In genomic region chr6:4382362-4382853, GRCh38 we compare ENCODE assay signal across 18 cellular contexts.
DNase-seq lines count a peak whose midpoint lies in the region; ATAC-seq, FAIRE-seq and TF ChIP-seq lines count a peak whose summit lies in the region.
"Had no signal": no experiment of that assay in that cellular context is flagged by ENCODE, and none has a peak within 500 bp of the region (broad histone marks: within the 10 kb centered on the region; RNA-seq: fewer than 3 reads in every experiment).

No MANE protein-coding gene starts in this region.

- H3K27me3 Mint-ChIP-seq in nephron progenitor cell (ENCODE audit: low read depth, poor library complexity), result peaks cover 18% of the 10 kb centered on the region

- H3K9me3 ChIP-seq in H1 (ENCODE audit: insufficient read depth in 2 of 2, low read depth in 1 of 2, low read length in 1 of 2) (no peaks in the 10 kb centered on the region), mesenchymal stem cell (ENCODE audit: control insufficient read depth, low read length) (peaks cover 40% of the 10 kb centered on the region)

- H3K4me3 ChIP-seq in H1 (ENCODE audit: extremely low read depth in 1 of 4, insufficient read depth in 2 of 4, low read depth in 3 of 4, low read length in 4 of 4) (no peak overlapping the region), mesenchymal stem cell (ENCODE audit: insufficient read depth in 1 of 2, low read depth in 1 of 2, low read length in 2 of 2) (no peak overlapping the region)

- peaks cover 56% of the 10 kb centered on the region for H3K4me1 Mint-ChIP-seq in nephron progenitor cell
- H3K4me1 Mint-ChIP-seq: CD14-positive monocyte had no signal

- H3K18ac ChIP-seq in H1 (ENCODE audit: extremely low read depth, low read length), result no peak overlapping the region
- no peak overlapping the region for H3K18ac ChIP-seq in mesenchymal stem cell (ENCODE audit: low read depth in 1 of 2, low read length in 2 of 2)

- CTCF ChIA-PET in H1 (lab: Charles Lee; ENCODE audit: partially characterized antibody), result interaction anchor here (1.0 kb wide), 1 partner anchor 23 kb away, joined by 3 read pairs; no protein-coding TSS in a partner anchor

- H3K14ac ChIP-seq in H1 (ENCODE audit: insufficient read length) (no peak overlapping the region), mesenchymal stem cell (ENCODE audit: low read length in 2 of 2) (no peak overlapping the region)

- no peak overlapping the region for H2AFZ ChIP-seq in H1 (ENCODE audit: low read length)
- H2AFZ ChIP-seq in mesenchymal stem cell (ENCODE audit: low read depth, low read length), result no peak overlapping the region

- H3K36me3 ChIP-seq in H1 (ENCODE audit: control insufficient read depth in 2 of 4, insufficient read depth in 4 of 4, low read length in 3 of 4) (no peaks in the 10 kb centered on the region; a peak in 1 of 8 replicates), mesenchymal stem cell (ENCODE audit: control insufficient read depth in 1 of 2, insufficient read depth in 2 of 2, low read depth in 1 of 2, low read length in 2 of 2) (no peaks in the 10 kb centered on the region)

- H4K5ac ChIP-seq in H1 (ENCODE audit: insufficient read length, low read depth, low read length), result no peak overlapping the region

- H3K4me2 ChIP-seq in H1 (ENCODE audit: insufficient read depth in 1 of 2, low read depth in 2 of 2, low read length in 2 of 2) (no peak overlapping the region), mesenchymal stem cell (ENCODE audit: low read length, poor library complexity, severe bottlenecking) (no peak overlapping the region)

- H2BK120ac ChIP-seq in H1 (replicated peaks; ENCODE audit: low read depth, low read length), result no peak overlapping the region
- H2BK120ac ChIP-seq in mesenchymal stem cell (ENCODE audit: low read depth, low read length), result no peak overlapping the region

- peak; percentile 71 for DNase-seq in OCI-M1 (lab: John Stamatoyannopoulos, UW)
- DNase-seq in H1 (ENCODE audit: low read depth in 1 of 2, low spot score in 2 of 2), result no peak
- DNase-seq in nephron progenitor cell, result no peak
- no peak for DNase-seq in kidney tubule cell (ENCODE audit: low spot score)
- DNase-seq in mesenchymal stem cell, result no peak
- DNase-seq: CD8-positive, alpha-beta T cell; COR-L47; DMS153; DMS79 treated with DMSO at 0.1 percent for 48 hours; EL; HCEC 1CT had no signal

- H3K4me3 Mint-ChIP-seq in nephron progenitor cell, result peak overlapping the region; percentile 20
- H3K4me3 Mint-ChIP-seq: CD14-positive monocyte; CD8-positive, alpha-beta T cell had no signal

- H2BK20ac ChIP-seq in H1 (ENCODE audit: low read length), result peak overlapping the region; percentile 23; the same call in 1 of the 2 replicates

- H3K79me2 ChIP-seq in H1 (ENCODE audit: control insufficient read depth in 1 of 2, insufficient read depth in 2 of 2, low read length in 2 of 2), result no peaks in the 10 kb centered on the region

- H2BK5ac ChIP-seq in H1 (ENCODE audit: low read depth, low read length) (peak overlapping the region; percentile 38; the same call in 1 of the 2 replicates), mesenchymal stem cell (ENCODE audit: low read depth, low read length, poor library complexity, severe bottlenecking) (no peak overlapping the region)

- no peak for TF ChIP-seq RAD21 in H1 (IDR thresholded peaks at IDR 0.05 in 1 of 2, conservative IDR thresholded peaks at IDR 0.05 in 1 of 2; ENCODE audit: low read depth in 2 of 2, low read length in 2 of 2)

- H3K79me1 ChIP-seq in H1 (ENCODE audit: low read depth, low read length), result no peaks in the 10 kb centered on the region
- H3K79me1 ChIP-seq in mesenchymal stem cell (replicated peaks; ENCODE audit: low read length, poor library complexity, severe bottlenecking), result no peaks in the 10 kb centered on the region

- FAIRE-seq in H1 (lab: Jason Lieb, UNC), result no peak
- FAIRE-seq: D721Med, G401.6, GM12891, GM19239 had no signal

- H3K9me3 Mint-ChIP-seq in nephron progenitor cell, result peaks cover 48% of the 10 kb centered on the region

- no peak for TF ChIP-seq CTCF in H1 (IDR thresholded peaks at IDR 0.05; ENCODE audit: control extremely low read depth in 1 of 3, insufficient read depth in 1 of 3, low read depth in 1 of 3, low read length in 3 of 3)
- no peak for TF ChIP-seq CTCF in nephron progenitor cell (IDR thresholded peaks at IDR 0.05)

- H4K8ac ChIP-seq in H1 (ENCODE audit: extremely low read depth, insufficient read depth, low read length) (no peak overlapping the region), mesenchymal stem cell (ENCODE audit: low read length) (no peak overlapping the region)

- 89% methylated on average over 3 of the region's 3 CpGs; no CpG with 5 or more reads in 1 of the 2 experiments for whole genome bisulfite sequencing in H1 (ENCODE audit: extremely low coverage in 1 of 2, insufficient coverage in 1 of 2, insufficient read length in 1 of 2, insufficient replicate concordance in 2 of 2, low coverage in 1 of 2, low lambda C conversion rate in 2 of 2, missing lambda C conversion rate in 1 of 2), 2 experiments
- WGBS in mesenchymal stem cell, result 97% methylated on average over 3 of the region's 3 CpGs

- TF ChIP-seq POLR2A in H1 (IDR thresholded peaks at IDR 0.05; ENCODE audit: control extremely low read depth in 1 of 2, low read depth in 2 of 2, low read length in 2 of 2), result no peak

- no peak for ATAC-seq in GM18868 (IDR thresholded peaks at IDR 0.05; ENCODE audit: unreplicated experiment)
- ATAC-seq: CD8-positive, alpha-beta T cell had no signal

- H3K27ac ChIP-seq in H1 (ENCODE audit: low read depth, low read length) (0 out of 2 replicates have a peak overlapping the region, but pooled peaks have one; percentile 3), mesenchymal stem cell (ENCODE audit: low read length, poor library complexity, severe bottlenecking) (no peak overlapping the region)
- H3K27ac ChIP-seq: HL-60 had no signal

- no peak overlapping the region for H3K23ac ChIP-seq in H1 (ENCODE audit: insufficient read length)
- H3K23ac ChIP-seq in mesenchymal stem cell (ENCODE audit: low read length in 2 of 2), result no peak overlapping the region

- H4K20me1 ChIP-seq in H1 (replicated peaks in 1 of 2; ENCODE audit: control insufficient read depth in 1 of 2, insufficient read depth in 2 of 2, low read length in 2 of 2), result no peaks in the 10 kb centered on the region

- H3K56ac ChIP-seq in H1 (replicated peaks; ENCODE audit: insufficient read length, low read depth, low read length), result no peak overlapping the region

- H3K27ac Mint-ChIP-seq in nephron progenitor cell, result peak overlapping the region; percentile 90
- H3K27ac Mint-ChIP-seq: CD14-positive monocyte; CD8-positive, alpha-beta T cell had no signal

- no peak overlapping the region; a peak in 1 of 7 replicates for H3K9ac ChIP-seq in H1 (replicated peaks in 1 of 4; ENCODE audit: extremely low read depth in 1 of 4, low read depth in 3 of 4, low read length in 3 of 4)
- no peak overlapping the region for H3K9ac ChIP-seq in mesenchymal stem cell (ENCODE audit: low read length)

- H3K27me3 ChIP-seq in H1 (replicated peaks in 1 of 4; ENCODE audit: control insufficient read depth in 3 of 4, extremely low read depth in 1 of 4, insufficient read depth in 3 of 4, low read length in 3 of 4) (no peaks in the 10 kb centered on the region), mesenchymal stem cell (ENCODE audit: control insufficient read depth in 1 of 2, insufficient read depth in 1 of 2, low read length in 2 of 2) (no peaks in the 10 kb centered on the region)

- H3K4me1 ChIP-seq in H1 (replicated peaks in 1 of 4; ENCODE audit: control insufficient read depth in 3 of 4, insufficient read depth in 4 of 4, low read length in 3 of 4) (peaks cover 0 to 12% (median 4%) of the 10 kb centered on the region in 4 experiments; a peak in 5 of 7 replicates), mesenchymal stem cell (ENCODE audit: control insufficient read depth, insufficient read depth, low read depth, low read length) (no peaks in the 10 kb centered on the region)

- no peak for TF ChIP-seq EP300 in H1 (IDR thresholded peaks at IDR 0.05; ENCODE audit: borderline replicate concordance in 1 of 2, low read depth in 2 of 2, low read length in 2 of 2)

- peaks cover 10% of the 10 kb centered on the region for H3K36me3 Mint-ChIP-seq in nephron progenitor cell (ENCODE audit: low read depth)
- H3K36me3 Mint-ChIP-seq: CD14-positive monocyte; CD8-positive, alpha-beta T cell had no signal

- H3K23me2 ChIP-seq in H1 (ENCODE audit: low read depth, low read length), result no peaks in the 10 kb centered on the region

- peak overlapping the region; percentile 92 for H2BK12ac ChIP-seq in H1 (ENCODE audit: low read depth, low read length)
- H2BK12ac ChIP-seq in mesenchymal stem cell (ENCODE audit: low read length in 2 of 2), result no peak overlapping the region

- peak overlapping the region; percentile 22 for H4K91ac ChIP-seq in H1 (replicated peaks; ENCODE audit: insufficient read length, low read length)
- no peak overlapping the region for H4K91ac ChIP-seq in mesenchymal stem cell (ENCODE audit: low read length)

- POLR2A ChIA-PET in H1 (lab: Charles Lee; ENCODE audit: partially characterized antibody), result no interaction called here

- H3K4ac ChIP-seq in H1 (replicated peaks; ENCODE audit: insufficient read length, low read depth, low read length) (no peak overlapping the region), mesenchymal stem cell (ENCODE audit: low read depth in 1 of 2, low read length in 2 of 2) (no peak overlapping the region)

- H2BK15ac ChIP-seq in H1 (ENCODE audit: low read length), result no peak overlapping the region
- H2BK15ac ChIP-seq in mesenchymal stem cell (ENCODE audit: low read depth, poor library complexity, severe bottlenecking), result no peak overlapping the region

- H2AK5ac ChIP-seq in H1 (ENCODE audit: low read depth, low read length) (no peak overlapping the region; the same call in 1 of the 2 replicates), mesenchymal stem cell (ENCODE audit: low read length, severe bottlenecking) (no peak overlapping the region)
